ENCODE assay signal across 22 cellular contexts in genomic region chr6:152478377-152479010, GRCh38.
DNase-seq lines count a peak whose midpoint lies in the region; ATAC-seq and TF ChIP-seq lines count a peak whose summit lies in the region.
"Had no signal": no experiment of that assay in that cellular context is flagged by ENCODE, and none has a peak within 500 bp of the region (broad histone marks: within the 10 kb centered on the region; RNA-seq: fewer than 3 reads in every experiment).

No MANE protein-coding gene starts in this region.

- H3K4me3 ChIP-seq in mammary epithelial cell (replicated peaks in 1 of 3; ENCODE audit: insufficient read depth in 1 of 3, low read depth in 2 of 3, low read length in 3 of 3) (no peak overlapping the region), breast epithelium (no peak overlapping the region)
- H3K4me3 ChIP-seq: BLaER1, K562, PC-9 had no signal

- H3K79me2 ChIP-seq in mammary epithelial cell (ENCODE audit: insufficient read depth, low read length) = no peaks in the 10 kb centered on the region

- TF ChIP-seq CTCF in mammary epithelial cell (conservative IDR thresholded peaks at IDR 0.05 in 1 of 2, IDR thresholded peaks at IDR 0.05 in 1 of 2; ENCODE audit: extremely low read depth in 1 of 2, insufficient read depth in 1 of 2, low read depth in 1 of 2, low read length in 2 of 2) (no peak), breast epithelium (IDR thresholded peaks at IDR 0.05) (no peak)

- intact Hi-C loops in mammary epithelial cell (cut with micrococcal nuclease) = no loop called here
- intact Hi-C loops in breast epithelium (cut with DNase I; ENCODE audit: low total_unique reads) = no loop called here

- CTCF ChIA-PET in mammary epithelial cell (lab: Charles Lee; ENCODE audit: low non-redundant PET) = no interaction called here

- no peaks in the 10 kb centered on the region for H3K4me1 ChIP-seq in mammary epithelial cell (ENCODE audit: insufficient read depth, low read length)
- no peaks in the 10 kb centered on the region for H3K4me1 ChIP-seq in breast epithelium
- H3K4me1 ChIP-seq: BLaER1 had no signal

- ATAC-seq in HG02938 (IDR thresholded peaks at IDR 0.05; ENCODE audit: unreplicated experiment) (no peak), GM19455 (IDR thresholded peaks at IDR 0.05; ENCODE audit: unreplicated experiment) (no peak), GM18861 (IDR thresholded peaks at IDR 0.05; ENCODE audit: unreplicated experiment) (no peak)
- ATAC-seq: K562 had no signal

- H4K20me1 ChIP-seq in mammary epithelial cell (ENCODE audit: insufficient read depth, low read length) = no peaks in the 10 kb centered on the region
- H4K20me1 ChIP-seq: BLaER1 had no signal

- peak; percentile 23 for DNase-seq in mammary epithelial cell
- no peak for DNase-seq in breast epithelium (ENCODE audit: low spot score in 2 of 2)
- peak in 33 of 58 donors; percentile 6 to 86 (median 41) for DNase-seq in anterior cingulate cortex (lab: John Stamatoyannopoulos, UW)
- peak; percentile 79 for DNase-seq in occipital lobe (lab: John Stamatoyannopoulos, UW)
- DNase-seq: CD4-positive, CD25-positive, alpha-beta regulatory T cell; EL; GF-D8; Kasumi-1; MV-4-11; NCI-H1105; NCI-H1436 treated with DMSO at 0.1 percent for 48 hours; NCI-H187 treated with DMSO at 0.1 percent for 48 hours; NCI-H2227 treated with DMSO at 0.1 percent for 48 hours; NCI-H526 treated with DMSO at 0.1 percent for 48 hours; PC-9; Right ventricle myocardium superior; RPMI8226 had no signal

- H2AFZ ChIP-seq in mammary epithelial cell (ENCODE audit: low read depth, low read length) = no peak overlapping the region
- H2AFZ ChIP-seq: PC-9 had no signal

- H3K27ac ChIP-seq in mammary epithelial cell (ENCODE audit: insufficient read depth, low read depth, low read length) (no peak overlapping the region), breast epithelium (no peak overlapping the region)
- H3K27ac ChIP-seq: BLaER1, PC-9 had no signal

- WGBS in mammary epithelial cell (ENCODE audit: low coverage, missing lambda C conversion rate) = 80% methylated on average over 11 of the region's 11 CpGs

- no peak overlapping the region for H3K4me2 ChIP-seq in mammary epithelial cell (ENCODE audit: insufficient read depth, low read depth, low read length)
- H3K4me2 ChIP-seq: BLaER1, PC-9 had no signal

- no peaks in the 10 kb centered on the region for H3K9me3 ChIP-seq in mammary epithelial cell (replicated peaks; ENCODE audit: insufficient read depth, low read length)
- no peaks in the 10 kb centered on the region for H3K9me3 ChIP-seq in breast epithelium
- H3K9me3 ChIP-seq: BLaER1 had no signal

- H3K27me3 ChIP-seq in mammary epithelial cell (ENCODE audit: insufficient read depth, low read length) (no peaks in the 10 kb centered on the region), breast epithelium (no peaks in the 10 kb centered on the region)
- H3K27me3 ChIP-seq: BLaER1 had no signal

- no peak for TF ChIP-seq POLR2A in breast epithelium (IDR thresholded peaks at IDR 0.05)

- no TSS peak for BruUV-seq in mammary epithelial cell (replicated peaks; lab: Mats Ljungman, UMichigan)

- in situ Hi-C loops in mammary epithelial cell (cut with MboI; ENCODE audit: low sequenced_read_pairs in 2 of 2) = no loop called here

- H3K36me3 ChIP-seq in mammary epithelial cell (ENCODE audit: insufficient read depth, low read length) (no peaks in the 10 kb centered on the region), breast epithelium (no peaks in the 10 kb centered on the region)
- H3K36me3 ChIP-seq: BLaER1 had no signal

- dilution Hi-C loops in mammary epithelial cell (cut with HindIII; ENCODE audit: low sequenced_read_pairs) = no loop called here

- H3K9ac ChIP-seq in mammary epithelial cell (ENCODE audit: insufficient read depth, low read length) = no peak overlapping the region
- H3K9ac ChIP-seq: BLaER1 had no signal

Comparison
In these comparisons a context has a peak if more than half of its experiments do, and no peak if none do; other contexts are left out.
1. DNase-seq: peak in mammary epithelial cell (single experiment), anterior cingulate cortex (33 of 58) and occipital lobe (single experiment); none in breast epithelium (0 of 2).